Comparison of ENCODE assay signal across 14 cellular contexts in genomic region chr1:157437301-157437700, GRCh38.
"Had no signal": no experiment of that assay in that cellular context is flagged by ENCODE, and none has a peak within 500 bp of the region (broad histone marks: within the 10 kb centered on the region; RNA-seq: fewer than 3 reads in every experiment).

No MANE protein-coding gene starts in this region.

- DNase-seq: activated CD4-positive, alpha-beta memory T cell treated with anti-CD3 and anti-CD28 coated beads for 36 hours; activated CD4-positive, alpha-beta T cell treated with anti-CD3 and anti-CD28 coated beads for 1 hour; activated gamma-delta T cell; activated naive CD8-positive, alpha-beta T cell treated with anti-CD3 and anti-CD28 coated beads for 36 hours; activated T-cell treated with anti-CD3 and anti-CD28 coated beads, Interleukin-2, amount 50 U/mL, for 4 hours; foreskin keratinocyte; occipital lobe; psoas muscle; right lobe of liver; spleen; stimulated activated CD4-positive, alpha-beta T cell treated with anti-CD3 and anti-CD28 coated beads, Interleukin-1b, Interleukin-23, amount 100 ng/mL, for 48 hours; stimulated activated naive CD4-positive, alpha-beta T cell treated with Interleukin-2 at 50 U/mL for 16 hours had no signal

- H3K4me3 Mint-ChIP-seq: activated CD4-positive, alpha-beta memory T cell treated with anti-CD3 and anti-CD28 coated beads for 36 hours; activated naive CD8-positive, alpha-beta T cell treated with anti-CD3 and anti-CD28 coated beads for 36 hours; activated T-cell treated with anti-CD3 and anti-CD28 coated beads, Interleukin-2, amount 50 U/mL, for 4 hours; memory B cell; natural killer cell treated with Interleukin-12 subunit alpha and Interleukin-12 subunit beta and Interleukin-15 and Interleukin-18, amount 100 ng/mL, for 72 hours had no signal

- H3K9me3 ChIP-seq: psoas muscle, right lobe of liver, spleen had no signal

- H3K36me3 Mint-ChIP-seq: activated CD4-positive, alpha-beta memory T cell treated with anti-CD3 and anti-CD28 coated beads for 36 hours; activated naive CD8-positive, alpha-beta T cell treated with anti-CD3 and anti-CD28 coated beads for 36 hours; memory B cell; natural killer cell treated with Interleukin-12 subunit alpha and Interleukin-12 subunit beta and Interleukin-15 and Interleukin-18, amount 100 ng/mL, for 72 hours had no signal

- ATAC-seq: activated T-cell treated with anti-CD3 and anti-CD28 coated beads, Interleukin-2, amount 50 U/mL, for 4 hours; foreskin keratinocyte; natural killer cell treated with Interleukin-12 subunit alpha and Interleukin-12 subunit beta and Interleukin-15 and Interleukin-18, amount 100 ng/mL, for 72 hours; psoas muscle; right lobe of liver had no signal

- H3K4me1 Mint-ChIP-seq: activated naive CD8-positive, alpha-beta T cell treated with anti-CD3 and anti-CD28 coated beads for 36 hours; memory B cell had no signal

- H3K27ac Mint-ChIP-seq: activated CD4-positive, alpha-beta memory T cell treated with anti-CD3 and anti-CD28 coated beads for 36 hours; activated naive CD8-positive, alpha-beta T cell treated with anti-CD3 and anti-CD28 coated beads for 36 hours; memory B cell; natural killer cell treated with Interleukin-12 subunit alpha and Interleukin-12 subunit beta and Interleukin-15 and Interleukin-18, amount 100 ng/mL, for 72 hours had no signal

- H3K4me1 ChIP-seq: foreskin keratinocyte, psoas muscle, spleen had no signal

- H3K36me3 ChIP-seq: right lobe of liver, spleen had no signal

- H3K4me3 ChIP-seq: psoas muscle, right lobe of liver, spleen had no signal

- H3K27me3 ChIP-seq: right lobe of liver had no signal

- H3K27ac ChIP-seq: foreskin keratinocyte, psoas muscle, right lobe of liver, spleen had no signal

- H3K9me3 Mint-ChIP-seq: activated CD4-positive, alpha-beta memory T cell treated with anti-CD3 and anti-CD28 coated beads for 36 hours; activated naive CD8-positive, alpha-beta T cell treated with anti-CD3 and anti-CD28 coated beads for 36 hours; activated T-cell treated with anti-CD3 and anti-CD28 coated beads, Interleukin-2, amount 50 U/mL, for 4 hours; memory B cell; natural killer cell treated with Interleukin-12 subunit alpha and Interleukin-12 subunit beta and Interleukin-15 and Interleukin-18, amount 100 ng/mL, for 72 hours had no signal
